ENCODE assay signal across 16 cellular contexts in genomic region chr5:3324421-3325101, GRCh38.
A peak's percentile ranks its signal among the peaks of the same experiment; 100 is the strongest.
DNase-seq lines count a peak whose midpoint lies in the region; ATAC-seq, FAIRE-seq and TF ChIP-seq lines count a peak whose summit lies in the region.
"Had no signal": no experiment of that assay in that cellular context is flagged by ENCODE, and none has a peak within 500 bp of the region (broad histone marks: within the 10 kb centered on the region; RNA-seq: fewer than 3 reads in every experiment).

No MANE protein-coding gene starts in this region.

- no peak overlapping the region for H2BK120ac ChIP-seq in neuronal stem cell (ENCODE audit: low read depth, low read length)

- no peak for FAIRE-seq in K562 (lab: Jason Lieb, UNC)

- H4K20me1 ChIP-seq in DND-41 (ENCODE audit: insufficient read depth, low read length) = no peaks in the 10 kb centered on the region
- H4K20me1 ChIP-seq in K562 (replicated peaks; ENCODE audit: control insufficient read depth, insufficient read depth, low read length) = no peaks in the 10 kb centered on the region; the same call in 1 of the 2 replicates

- no peak overlapping the region for H3K4me2 ChIP-seq in DND-41 (ENCODE audit: insufficient read depth, low read length)
- no peak overlapping the region for H3K4me2 ChIP-seq in K562 (ENCODE audit: insufficient read depth, low read length)
- no peak overlapping the region for H3K4me2 ChIP-seq in neuronal stem cell (ENCODE audit: insufficient read depth, low read length, poor library complexity, severe bottlenecking)

- no peak overlapping the region for H4K8ac ChIP-seq in neuronal stem cell (ENCODE audit: low read depth, low read length)

- no peaks in the 10 kb centered on the region for H3K79me2 ChIP-seq in DND-41 (ENCODE audit: insufficient read depth, low read length)
- H3K79me2 ChIP-seq in K562 (ENCODE audit: control insufficient read depth, insufficient read depth, low read length) = no peaks in the 10 kb centered on the region

- TF ChIP-seq EP300 in K562 (IDR thresholded peaks at IDR 0.05; ENCODE audit: low read length) = no peak

- no peak for TF ChIP-seq RAD21 in K562 (CRISPR knock-in tag; conservative IDR thresholded peaks at IDR 0.05 in 1 of 2, IDR thresholded peaks at IDR 0.05 in 1 of 2)

- no peak overlapping the region for H4K91ac ChIP-seq in neuronal stem cell (ENCODE audit: low read depth, low read length, poor library complexity)

- H2BK15ac ChIP-seq in neuronal stem cell (ENCODE audit: low read length) = no peak overlapping the region

- no peaks in the 10 kb centered on the region for H3K9me1 ChIP-seq in K562 (ENCODE audit: control insufficient read depth, insufficient read depth, low read length)

- in situ Hi-C loops in K562 (cut with MboI) = no loop called here

- H3K18ac ChIP-seq in neuronal stem cell (ENCODE audit: low read length) = peak overlapping the region; percentile 54

- H3K9me3 ChIP-seq in DND-41 (ENCODE audit: insufficient read depth, low read length, severe bottlenecking) (no peaks in the 10 kb centered on the region), K562 (replicated peaks; ENCODE audit: control insufficient read depth, insufficient read depth, low read depth, low read length) (no peaks in the 10 kb centered on the region; the same call in 1 of the 2 replicates), neuronal stem cell (replicated peaks in 1 of 2; ENCODE audit: control insufficient read depth in 2 of 2, insufficient read depth in 1 of 2, low read depth in 1 of 2, low read length in 2 of 2) (peaks cover 0 to 8% of the 10 kb centered on the region in 2 donors)

- intact Hi-C loops in K562 (cut with micrococcal nuclease) = no loop called here

- H3K4me1 ChIP-seq in DND-41 (ENCODE audit: insufficient read depth, low read length) (peaks cover 10% of the 10 kb centered on the region; the same call in 1 of the 2 replicates), K562 (replicated peaks in 1 of 2; ENCODE audit: control insufficient read depth in 2 of 2, insufficient read depth in 2 of 2, low read length in 2 of 2) (peaks cover 0 to 7% of the 10 kb centered on the region in 2 experiments; a peak in 1 of 5 replicates), neuronal stem cell (ENCODE audit: control insufficient read depth in 2 of 2, insufficient read depth in 1 of 2, low read depth in 1 of 2, low read length in 2 of 2) (no peaks in the 10 kb centered on the region)

- H2AFZ ChIP-seq in DND-41 (ENCODE audit: low read depth, low read length) = no peak overlapping the region
- H2AFZ ChIP-seq in K562 (ENCODE audit: low read depth, low read length) = no peak overlapping the region
- no peak overlapping the region for H2AFZ ChIP-seq in neuronal stem cell (ENCODE audit: low read length)

- no peaks in the 10 kb centered on the region for H3K79me1 ChIP-seq in neuronal stem cell (ENCODE audit: low read depth, low read length)

- WGBS in K562 (ENCODE audit: insufficient coverage, low coverage, missing lambda C conversion rate) = 20% methylated on average over 35 of the region's 36 CpGs
- no CpG with 5 or more reads among the region's 36 CpGs for WGBS in neuronal stem cell (ENCODE audit: extremely low coverage in 2 of 2, insufficient read length in 2 of 2, insufficient replicate concordance in 1 of 2), 2 donors

- POLR2A ChIA-PET in K562 (lab: Yijun Ruan, JAX) = no interaction called here

- H2BK5ac ChIP-seq in neuronal stem cell (ENCODE audit: low read length) = no peak overlapping the region

- H2BK12ac ChIP-seq in neuronal stem cell (ENCODE audit: low read length) = peak overlapping the region; percentile 43

- H3K4ac ChIP-seq in neuronal stem cell (ENCODE audit: low read length) = no peak overlapping the region

- CTCF ChIA-PET in K562 (lab: Yijun Ruan, JAX; ENCODE audit: low intra/inter-chr PET ratio) = no interaction called here

- no peaks in the 10 kb centered on the region for H3K36me3 ChIP-seq in DND-41 (ENCODE audit: insufficient read depth, low read length)
- no peaks in the 10 kb centered on the region for H3K36me3 ChIP-seq in K562 (ENCODE audit: control insufficient read depth, insufficient read depth, low read length)
- H3K36me3 ChIP-seq in neuronal stem cell (replicated peaks in 1 of 2; ENCODE audit: control insufficient read depth in 2 of 2, insufficient read depth in 2 of 2, low read length in 2 of 2) = peaks cover 0 to 2% of the 10 kb centered on the region in 2 donors

- H3K23ac ChIP-seq in neuronal stem cell (ENCODE audit: low read depth, low read length, poor library complexity) = peak overlapping the region; percentile 69

- no peak for TF ChIP-seq POLR2A in K562 (conservative IDR thresholded peaks at IDR 0.05)

- H3K14ac ChIP-seq in neuronal stem cell (ENCODE audit: low read length) = no peak overlapping the region

- H3K9ac ChIP-seq in DND-41 (ENCODE audit: low read depth, low read length) (no peak overlapping the region), K562 (ENCODE audit: insufficient read depth in 1 of 2, low read depth in 2 of 2, low read length in 2 of 2) (no peak overlapping the region), neuronal stem cell (ENCODE audit: low read depth, low read length, poor library complexity) (no peak overlapping the region)

- no peak overlapping the region for H3K27ac ChIP-seq in DND-41 (ENCODE audit: low read length)
- no peak overlapping the region for H3K27ac ChIP-seq in K562 (ENCODE audit: extremely low read depth, low read depth, low read length)
- H3K27ac ChIP-seq in neuronal stem cell (replicated peaks; ENCODE audit: low read length) = no peak overlapping the region

- peak overlapping the region; percentile 48 for H2AK5ac ChIP-seq in neuronal stem cell (ENCODE audit: low read depth, low read length)

- TF ChIP-seq CTCF in DND-41 (IDR thresholded peaks at IDR 0.05; ENCODE audit: borderline replicate concordance, extremely low read depth, low read length, poor library complexity, severe bottlenecking) (no peak), K562 (IDR thresholded peaks at IDR 0.05 in 2 of 3, conservative IDR thresholded peaks at IDR 0.05 in 1 of 3; ENCODE audit: insufficient read depth in 2 of 3, low read depth in 1 of 3, low read length in 3 of 3) (no peak)

- no peak overlapping the region for H3K4me3 ChIP-seq in DND-41 (ENCODE audit: low read depth in 1 of 2, low read length in 2 of 2)
- H3K4me3 ChIP-seq in Jurkat, Clone E6-1 (ENCODE audit: low read length) = no peak overlapping the region
- H3K4me3 ChIP-seq in K562 = no peak overlapping the region
- no peak overlapping the region for H3K4me3 ChIP-seq in neuronal stem cell (ENCODE audit: low read length in 2 of 2)

- no TSS peak for BruUV-seq in K562 (replicated peaks; lab: Mats Ljungman, UMichigan)

- H3K27me3 ChIP-seq in DND-41 (ENCODE audit: insufficient read depth, low read length, poor library complexity) (no peaks in the 10 kb centered on the region), K562 (ENCODE audit: control insufficient read depth in 2 of 2, insufficient read depth in 2 of 2, low read length in 2 of 2) (peaks cover 0 to 34% of the 10 kb centered on the region in 2 experiments; a peak in 3 of 5 replicates), neuronal stem cell (ENCODE audit: control insufficient read depth in 3 of 3, insufficient read depth in 3 of 3, low read depth in 1 of 3, low read length in 3 of 3) (peaks cover 0 to 7% (median 0%) of the 10 kb centered on the region in 3 experiments)

- ATAC-seq in DND-41 (ENCODE audit: insufficient read depth, low read depth) = peak; percentile 54; the same call in 2 of the 3 replicates
- peak; percentile 75 for ATAC-seq in K562
- ATAC-seq in HG02870 (IDR thresholded peaks at IDR 0.05; ENCODE audit: unreplicated experiment) = no peak
- ATAC-seq: PC-3 had no signal

- DNase-seq in DND-41 (peak; percentile 26), K562 (ENCODE audit: extremely low read depth in 1 of 4, low spot score in 3 of 4) (peak in 1 of 4 experiments; percentile 3), neuronal stem cell (ENCODE audit: low spot score) (no peak), NCI-H1092 treated with DMSO at 0.1 percent for 48 hours (lab: John Stamatoyannopoulos, UW) (no peak), islet precursor cell (no peak), DMS153 (lab: John Stamatoyannopoulos, UW) (no peak)
- peak; percentile 11 for DNase-seq in Jurkat, Clone E6-1 (ENCODE audit: low read depth, low spot score)
- DNase-seq: erythroblast, immature natural killer cell, mesenchymal stem cell, MV-4-11, NCI-H526 treated with DMSO at 0.1 percent for 48 hours, PC-3, right cardiac atrium, substantia nigra had no signal

TF ChIP-seq in K562, 482 proteins besides CTCF, POLR2A, EP300 and RAD21:
- TF ChIP-seq PBX2 (CRISPR knock-in tag; IDR thresholded peaks at IDR 0.05; ENCODE audit: low read depth) (no peak), PBX2 (tag; conservative IDR thresholded peaks at IDR 0.05; ENCODE audit: low read depth) (no peak), NFIC (IDR thresholded peaks at IDR 0.05) (0 out of 2 replicates have a peak, but pooled peaks have one; percentile 10)

Comparison
In these comparisons a context has a peak if more than half of its experiments do, and no peak if none do; other contexts are left out.
1. DNase-seq: peak in DND-41 (single experiment) and Jurkat, Clone E6-1 (single experiment); none in neuronal stem cell (single experiment), NCI-H1092 treated with DMSO at 0.1 percent for 48 hours (single experiment), islet precursor cell (single experiment) and DMS153 (single experiment).